ENCODE assay signal across 17 cellular contexts in the genomic region with DNA sequence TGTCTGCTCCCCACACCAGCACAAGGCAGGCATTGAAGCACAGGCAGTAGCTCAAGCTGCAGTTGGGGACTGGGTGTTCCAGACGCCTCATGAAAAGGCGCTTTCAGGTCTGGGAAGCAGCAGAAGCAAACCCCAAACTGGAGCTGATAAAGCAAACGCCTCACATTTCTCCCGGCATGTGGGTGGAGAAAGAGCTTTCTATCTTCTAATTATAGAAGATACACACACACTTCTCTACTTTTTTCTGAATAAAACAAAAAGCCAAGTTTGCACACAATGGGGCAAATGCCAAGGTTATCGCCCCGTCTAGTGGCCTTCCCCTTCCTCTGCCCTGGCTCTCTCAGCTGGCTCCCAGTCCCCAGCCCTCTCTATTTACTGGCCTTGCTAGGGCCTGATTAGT.
"Had no signal": no experiment of that assay in that cellular context is flagged by ENCODE, and none has a peak within 500 bp of the region (broad histone marks: within the 10 kb centered on the region; RNA-seq: fewer than 3 reads in every experiment).

No MANE protein-coding gene starts in this region.

- H3K27me3 ChIP-seq: colonic mucosa, gastrocnemius medialis, vagina had no signal

- H3K4me1 Mint-ChIP-seq: natural killer cell had no signal

- H3K27ac ChIP-seq: colonic mucosa, gastrocnemius medialis, lower lobe of right lung, vagina had no signal

- H3K36me3 Mint-ChIP-seq: activated naive CD4-positive, alpha-beta T cell treated with anti-CD3 and anti-CD28 coated beads, Interleukin-2, amount 10 ng/mL, durations not matched to agents 7 days and 5 days; natural killer cell had no signal

- H3K4me3 ChIP-seq: colonic mucosa, gastrocnemius medialis, lower lobe of right lung, mucosa of descending colon, tibial nerve, vagina had no signal

- H3K36me3 ChIP-seq: colonic mucosa, gastrocnemius medialis, lower lobe of right lung, tibial nerve, vagina had no signal

- H3K9me3 ChIP-seq: colonic mucosa, gastrocnemius medialis, lower lobe of right lung, mucosa of descending colon, tibial nerve, vagina had no signal

- H3K9me3 Mint-ChIP-seq: activated naive CD4-positive, alpha-beta T cell treated with anti-CD3 and anti-CD28 coated beads, Interleukin-2, amount 10 ng/mL, durations not matched to agents 7 days and 5 days; activated T-helper 2 cell treated with anti-CD3 and anti-CD28 coated beads, Interferon-gamma antibody, Interleukin-2, Interleukin-4, amounts not matched to agents 10 μg/mL and 5 μg/mL and 100 μg/mL, durations not matched to agents 14 hours and 24 hours and 36 hours; natural killer cell; stimulated activated naive CD8-positive, alpha-beta T cell treated with anti-CD3 and anti-CD28 coated beads, Interleukin-15, amount 100 ng/mL, for 72 hours had no signal

- ATAC-seq: gastrocnemius medialis; lower lobe of right lung; mucosa of descending colon; natural killer cell; stimulated activated naive CD8-positive, alpha-beta T cell treated with anti-CD3 and anti-CD28 coated beads, Interleukin-15, amount 100 ng/mL, for 72 hours had no signal

- H3K4me3 Mint-ChIP-seq: activated naive CD4-positive, alpha-beta T cell treated with anti-CD3 and anti-CD28 coated beads, Interleukin-2, amount 10 ng/mL, durations not matched to agents 7 days and 5 days; natural killer cell; stimulated activated naive CD8-positive, alpha-beta T cell treated with anti-CD3 and anti-CD28 coated beads, Interleukin-15, amount 100 ng/mL, for 72 hours had no signal

- H3K27me3 Mint-ChIP-seq: stimulated activated naive CD8-positive, alpha-beta T cell treated with anti-CD3 and anti-CD28 coated beads, Interleukin-15, amount 100 ng/mL, for 72 hours had no signal

- DNase-seq: activated CD4-positive, alpha-beta T cell treated with anti-CD3 and anti-CD28 coated beads, Interleukin-2, amount 50 U/mL, for 1 hour; activated naive CD4-positive, alpha-beta T cell treated with anti-CD3 and anti-CD28 coated beads, Interleukin-2, amount 10 ng/mL, durations not matched to agents 7 days and 5 days; amniotic stem cell; colonic mucosa; effector CD8-positive, alpha-beta T cell; gastrocnemius medialis; left cardiac atrium; lower lobe of right lung; mucosa of descending colon; natural killer cell; stimulated activated CD4-positive, alpha-beta T cell treated with anti-CD3 and anti-CD28 coated beads, Interleukin-15, amount 100 ng/mL, for 24 hours; stimulated activated CD4-positive, alpha-beta T cell treated with anti-CD3 and anti-CD28 coated beads, Interleukin-4, amount 100 ng/mL, for 24 hours; stimulated activated naive CD8-positive, alpha-beta T cell treated with anti-CD3 and anti-CD28 coated beads, Interleukin-15, amount 100 ng/mL, for 72 hours; T-helper 2 cell had no signal

- H3K27ac Mint-ChIP-seq: activated naive CD4-positive, alpha-beta T cell treated with anti-CD3 and anti-CD28 coated beads, Interleukin-2, amount 10 ng/mL, durations not matched to agents 7 days and 5 days; activated T-helper 2 cell treated with anti-CD3 and anti-CD28 coated beads, Interferon-gamma antibody, Interleukin-2, Interleukin-4, amounts not matched to agents 10 μg/mL and 5 μg/mL and 100 μg/mL, durations not matched to agents 14 hours and 24 hours and 36 hours; natural killer cell had no signal

- H3K4me1 ChIP-seq: colonic mucosa, gastrocnemius medialis, lower lobe of right lung, vagina had no signal
